ENCODE assay signal across 10 cellular contexts in genomic region chr6:113288409-113288808, GRCh38.
"Had no signal": no experiment of that assay in that cellular context is flagged by ENCODE, and none has a peak within 500 bp of the region (broad histone marks: within the 10 kb centered on the region; RNA-seq: fewer than 3 reads in every experiment).

No MANE protein-coding gene starts in this region.

- H3K27ac ChIP-seq: GM23248 had no signal

- H3K4me3 ChIP-seq: GM23248, HAP-1, K562 had no signal

- H2AFZ ChIP-seq: GM23248 had no signal

- H3K4me1 ChIP-seq: HAP-1 had no signal

- H3K4me3 Mint-ChIP-seq: HFFc6 had no signal

- DNase-seq: GM23248, GOT3, H7, HFFc6, IMR-90, Karpas-422, KG1 had no signal

- H3K36me3 ChIP-seq: HAP-1 had no signal

- H3K9ac ChIP-seq: GM23248 had no signal

- H3K27ac Mint-ChIP-seq: HFFc6 had no signal

- ATAC-seq: HCT116, K562 had no signal
